In the genomic region with DNA sequence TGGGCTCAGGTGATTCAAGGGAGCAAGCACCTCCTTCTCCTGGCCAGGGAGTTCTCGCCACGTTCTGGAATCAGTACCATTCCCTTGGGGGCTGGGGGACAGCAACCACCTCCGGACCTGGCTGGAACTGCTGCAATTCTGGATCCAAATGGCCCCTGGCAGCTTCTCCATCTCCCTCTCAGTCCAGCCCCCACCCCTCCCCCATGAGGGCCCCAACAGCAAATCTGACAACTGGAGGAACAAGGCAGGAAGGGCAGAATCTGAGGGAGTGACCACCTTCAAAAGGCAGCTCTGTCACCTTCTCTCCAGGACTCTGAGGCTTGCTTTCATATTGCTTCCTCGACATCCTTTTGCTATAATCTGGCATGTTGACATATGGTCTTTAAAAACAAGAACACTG, we compare ENCODE assay signal across 3 cellular contexts. TPM values are rescaled to one million over a fixed set of nuclear protein-coding genes. Genes with fewer than 3 reads are reported as not detected.
"Had no signal": no experiment of that assay in that cellular context is flagged by ENCODE, and none has a peak within 500 bp of the region (broad histone marks: within the 10 kb centered on the region; RNA-seq: fewer than 3 reads in every experiment).

No MANE protein-coding gene starts in this region.

RNA-seq across cellular contexts. Expression of a gene that starts 25.9 kb away (rescaled TPM):
- total RNA-seq: neural crest cell, progenitor cell of endocrine pancreas, smooth muscle cell had no signal
